ENCODE assay signal across 8 cellular contexts in the genomic region with DNA sequence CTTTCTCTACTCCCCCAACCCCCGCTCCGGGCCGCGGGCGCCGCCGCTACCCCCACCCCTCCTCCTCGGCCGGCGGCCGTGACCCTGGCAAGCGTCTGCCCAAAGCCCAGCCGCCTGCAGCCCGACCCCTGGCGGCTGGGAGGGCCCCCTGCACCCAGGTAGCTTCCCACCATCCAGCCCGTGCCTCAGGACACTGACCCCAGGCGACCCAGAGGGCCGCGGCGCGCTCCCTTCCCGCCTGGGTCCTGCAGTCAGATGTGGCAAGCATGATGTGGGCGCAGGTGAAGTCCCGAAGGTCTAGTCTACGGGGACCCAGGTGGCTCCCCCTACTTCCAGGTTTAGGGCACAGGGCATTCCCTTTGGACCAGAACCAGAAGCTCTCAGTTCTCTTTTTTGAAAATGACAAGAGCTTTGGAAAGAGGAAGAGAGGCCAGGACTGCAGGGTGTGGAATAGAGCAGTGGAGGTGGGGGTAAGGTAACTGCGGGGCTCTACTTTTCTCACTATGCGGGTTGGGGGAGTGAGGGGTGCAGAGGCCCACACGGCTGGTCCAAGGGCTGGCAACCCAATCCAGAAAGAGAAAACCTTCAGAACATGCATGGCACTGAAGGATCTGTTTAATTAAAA. TPM values are rescaled to one million over a fixed set of nuclear protein-coding genes. Genes with fewer than 3 reads are reported as not detected.
DNase-seq lines count a peak whose midpoint lies in the region; ATAC-seq and TF ChIP-seq lines count a peak whose summit lies in the region.

A gene with protein sequence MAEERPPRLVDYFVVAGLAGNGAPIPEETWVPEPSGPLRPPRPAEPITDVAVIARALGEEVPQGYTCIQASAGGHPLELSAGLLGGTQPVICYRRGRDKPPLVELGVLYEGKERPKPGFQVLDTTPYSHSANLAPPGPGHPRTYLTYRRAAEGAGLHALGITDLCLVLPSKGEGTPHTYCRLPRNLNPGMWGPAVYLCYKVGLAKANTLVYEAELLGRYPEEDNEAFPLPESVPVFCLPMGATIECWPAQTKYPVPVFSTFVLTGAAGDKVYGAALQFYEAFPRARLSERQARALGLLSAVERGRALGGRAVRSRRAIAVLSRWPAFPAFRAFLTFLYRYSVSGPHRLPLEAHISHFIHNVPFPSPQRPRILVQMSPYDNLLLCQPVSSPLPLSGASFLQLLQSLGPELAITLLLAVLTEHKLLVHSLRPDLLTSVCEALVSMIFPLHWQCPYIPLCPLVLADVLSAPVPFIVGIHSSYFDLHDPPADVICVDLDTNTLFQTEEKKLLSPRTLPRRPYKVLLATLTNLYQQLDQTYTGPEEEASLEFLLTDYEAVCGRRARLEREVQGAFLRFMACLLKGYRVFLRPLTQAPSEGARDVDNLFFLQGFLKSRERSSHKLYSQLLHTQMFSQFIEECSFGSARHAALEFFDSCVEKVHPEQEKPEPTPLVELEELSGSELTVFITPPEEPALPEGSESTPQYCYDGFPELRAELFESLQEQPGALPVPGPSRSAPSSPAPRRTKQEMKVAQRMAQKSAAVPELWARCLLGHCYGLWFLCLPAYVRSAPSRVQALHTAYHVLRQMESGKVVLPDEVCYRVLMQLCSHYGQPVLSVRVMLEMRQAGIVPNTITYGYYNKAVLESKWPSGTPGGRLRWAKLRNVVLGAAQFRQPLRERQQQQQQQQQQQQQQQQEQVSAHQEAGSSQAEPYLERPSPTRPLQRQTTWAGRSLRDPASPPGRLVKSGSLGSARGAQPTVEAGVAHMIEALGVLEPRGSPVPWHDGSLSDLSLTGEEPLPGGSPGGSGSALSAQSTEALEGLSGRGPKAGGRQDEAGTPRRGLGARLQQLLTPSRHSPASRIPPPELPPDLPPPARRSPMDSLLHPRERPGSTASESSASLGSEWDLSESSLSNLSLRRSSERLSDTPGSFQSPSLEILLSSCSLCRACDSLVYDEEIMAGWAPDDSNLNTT (N-terminal part only) (minus strand): TSS at position 97 of the 625 bp plus-strand sequence. CDS start 2,344 bp downstream, outside the sequence.

- peaks cover 22% of the 10 kb centered on the region for H3K36me3 Mint-ChIP-seq in chondrocyte (ENCODE audit: low read depth)

- H3K4me1 Mint-ChIP-seq in chondrocyte (ENCODE audit: low read depth), result peaks cover 17% of the 10 kb centered on the region

- ATAC-seq in GM18861 (IDR thresholded peaks at IDR 0.05; ENCODE audit: unreplicated experiment), result peak; percentile 46
- ATAC-seq in HG03066 (IDR thresholded peaks at IDR 0.05; ENCODE audit: low read depth, unreplicated experiment), result peak; percentile 62

- H3K4me3 ChIP-seq in AG04450 (ENCODE audit: low read depth, low read length), result peak within 1 kb of the TSS; percentile 86

- POLR2A ChIA-PET in AG04450 (lab: Yijun Ruan, JAX), result interaction anchor here (0.6 to 1.8 kb wide), 14 partner anchors 12 to 276 kb away, joined by 3 to 19 read pairs (median 5); a partner anchor contains a TSS

- DNase-seq in AG04450 (ENCODE audit: low read depth, low spot score) (no peak), NCI-H2227 (lab: John Stamatoyannopoulos, UW; ENCODE audit: unreplicated experiment) (peak; percentile 88), chondrocyte (ENCODE audit: low spot score) (peak; percentile 92), kidney tubule cell (ENCODE audit: low spot score) (peak; percentile 84)
- peak; percentile 78 for DNase-seq in activated CD4-positive, CD25-positive, alpha-beta regulatory T cell treated with anti-CD3 and anti-CD28 coated beads, Interleukin-2, amount 50 U/mL, for 72 hours
- DNase-seq in stimulated activated CD4-positive, alpha-beta T cell treated with anti-CD3 and anti-CD28 coated beads, Interleukin-1b, Interleukin-23, amount 100 ng/mL, for 24 hours (ENCODE audit: low read depth in 4 of 4, low spot score in 1 of 4), result peak; percentile 35 to 69 (median 55)

- no peaks in the 10 kb centered on the region for H3K27me3 ChIP-seq in AG04450 (ENCODE audit: control insufficient read depth, insufficient read depth, low read length)

- H3K9me3 Mint-ChIP-seq in chondrocyte (ENCODE audit: low read depth), result no peaks in the 10 kb centered on the region

- peak; percentile 90 for TF ChIP-seq CTCF in AG04450 (IDR thresholded peaks at IDR 0.05; ENCODE audit: low read depth, low read length)
- peak; percentile 94 for TF ChIP-seq CTCF in chondrocyte (IDR thresholded peaks at IDR 0.05)

- no peaks in the 10 kb centered on the region; the same call in 1 of the 2 replicates for H3K9me3 ChIP-seq in AG04450 (ENCODE audit: control insufficient read depth, insufficient read depth, low read length)

- no peaks in the 10 kb centered on the region for H3K27me3 Mint-ChIP-seq in chondrocyte (ENCODE audit: low read depth)

- H3K4me3 Mint-ChIP-seq in chondrocyte (ENCODE audit: unreplicated experiment), result peak within 1 kb of the TSS; percentile 80

- CTCF ChIA-PET in AG04450 (lab: Charles Lee), result interaction anchor here (0.5 to 3.8 kb wide), 31 partner anchors 8 to 595 kb away, joined by 3 to 19 read pairs (median 5); a partner anchor contains a TSS

- H3K27ac ChIP-seq in AG04450 (ENCODE audit: low read depth, low read length), result peak within 1 kb of the TSS; percentile 61

- peak within 1 kb of the TSS; percentile 83 for H3K27ac Mint-ChIP-seq in chondrocyte (ENCODE audit: unreplicated experiment)

RNA-seq across cellular contexts. Expression of the gene that starts here (rescaled TPM):
- 10.3 and 13.3 TPM in 2 replicates for polyA plus RNA-seq in AG04450 (2011; rRNA removed)
- 21.4 and 23.1 TPM in 2 replicates for polyA minus RNA-seq in AG04450 (2011; rRNA and poly(A)+ RNA removed)
- total RNA-seq in chondrocyte, result 32.1 to 36.7 TPM (median 36.2 TPM) in 3 replicates
